ENCODE assay signal across 22 cellular contexts in the genomic region with DNA sequence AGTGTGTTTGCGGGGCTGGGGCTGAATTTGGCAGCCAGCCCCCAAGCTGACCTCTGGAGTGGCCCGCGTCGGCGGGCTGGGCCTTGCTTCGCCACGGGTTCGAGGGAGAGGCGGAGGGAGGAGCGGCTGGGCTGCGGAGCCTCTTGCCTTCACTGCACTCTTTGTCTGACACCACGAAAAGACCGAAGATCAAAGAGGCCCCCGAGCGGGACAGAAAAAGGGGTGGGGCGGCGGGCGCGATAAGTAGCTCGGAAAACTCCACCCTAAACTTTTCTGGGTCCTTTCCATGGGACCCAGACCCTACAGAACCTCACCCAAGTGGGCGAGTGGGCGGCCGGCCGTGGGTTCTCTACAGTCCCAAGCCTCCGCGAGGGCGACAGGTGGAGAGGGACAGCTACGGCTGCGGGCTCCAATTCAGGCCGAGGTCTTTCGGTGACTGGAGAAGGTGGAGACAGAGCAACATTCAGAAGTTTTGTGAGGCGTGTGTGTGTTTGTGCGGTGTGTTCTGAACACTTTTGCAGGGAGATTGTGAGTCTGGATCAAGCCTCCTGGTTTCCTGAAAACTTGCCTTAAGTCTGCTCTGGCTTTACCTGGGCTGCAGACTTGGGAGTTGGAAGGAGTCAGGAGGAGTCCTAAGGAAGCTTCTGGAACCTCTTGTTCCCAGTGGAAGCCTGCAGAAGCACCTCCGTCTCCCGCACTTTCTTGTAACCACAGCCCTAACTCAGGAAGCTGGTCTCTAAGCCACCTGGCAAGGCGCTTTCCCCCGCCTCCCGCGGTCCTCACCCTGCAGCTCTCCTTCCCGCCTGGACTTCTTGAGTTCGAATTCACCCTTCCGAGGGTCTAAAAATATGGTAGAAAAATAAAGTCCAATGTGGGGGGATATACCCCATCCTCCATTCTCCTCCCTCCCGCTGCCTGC. TPM values are rescaled to one million over a fixed set of nuclear protein-coding genes. Genes with fewer than 3 reads are reported as not detected.
DNase-seq lines count a peak whose midpoint lies in the region; TF ChIP-seq lines count a peak whose summit lies in the region.
"Had no signal": no experiment of that assay in that cellular context is flagged by ENCODE, and none has a peak within 500 bp of the region (broad histone marks: within the 10 kb centered on the region; RNA-seq: fewer than 3 reads in every experiment).

No MANE protein-coding gene starts in this region.

- no peak overlapping the region for H3K4me3 ChIP-seq in osteoblast (ENCODE audit: insufficient read depth, low read length)
- H3K4me3 ChIP-seq in BE2C (ENCODE audit: low read depth, low read length): no peak overlapping the region
- H3K4me3 ChIP-seq: HAP-1 had no signal

- intact Hi-C loops in CD14-positive monocyte (cut with micrococcal nuclease): no loop called here

- H3K4me1 Mint-ChIP-seq in CD14-positive monocyte: no peaks in the 10 kb centered on the region
- H3K4me1 Mint-ChIP-seq: immature natural killer cell had no signal

- H3K36me3 Mint-ChIP-seq in CD14-positive monocyte: peaks cover 0 to 2% of the 10 kb centered on the region in 2 donors
- H3K36me3 Mint-ChIP-seq: immature natural killer cell had no signal

- TF ChIP-seq CTCF in GM20000 (IDR thresholded peaks at IDR 0.05; ENCODE audit: extremely low read depth, missing control alignments) (no peak), osteoblast (IDR thresholded peaks at IDR 0.05; ENCODE audit: extremely low read depth, low read depth, low read length) (no peak), BE2C (IDR thresholded peaks at IDR 0.05; ENCODE audit: low read depth, low read length) (no peak), CD14-positive monocyte (IDR thresholded peaks at IDR 0.05) (no peak)

- no peaks in the 10 kb centered on the region for H3K79me2 ChIP-seq in osteoblast (ENCODE audit: insufficient read depth, low read length)

- H3K9me3 ChIP-seq in osteoblast (ENCODE audit: low read depth, low read length): no peaks in the 10 kb centered on the region
- no peaks in the 10 kb centered on the region for H3K9me3 ChIP-seq in BE2C
- H3K9me3 ChIP-seq: HAP-1, neutrophil, upper lobe of left lung had no signal

- H3K27me3 ChIP-seq in osteoblast (ENCODE audit: insufficient read depth, low read length) (peaks cover 82% of the 10 kb centered on the region), BE2C (peaks cover 57% of the 10 kb centered on the region)

- DNase-seq in activated CD4-positive, alpha-beta T cell treated with anti-CD3 and anti-CD28 coated beads, Interleukin-2, amount 50 U/mL, for 1 hour: peak; percentile 19
- DNase-seq in activated CD4-positive, alpha-beta T cell treated with anti-CD3 and anti-CD28 coated beads, Interleukin-2, amount 50 U/mL, for 48 hours: no peak
- DNase-seq in GM20000 (ENCODE audit: low spot score) (peak; percentile 35), ecto neural progenitor cell (ENCODE audit: low spot score) (peak; percentile 79), osteoblast (ENCODE audit: insufficient read length, low spot score, missing footprints) (peak; percentile 92), BE2C (no peak), CD14-positive monocyte (ENCODE audit: low spot score) (no peak)
- no peak for DNase-seq in activated CD8-positive, alpha-beta memory T cell treated with anti-CD3 and anti-CD28 coated beads, Interleukin-2, amount 50 U/mL, for 48 hours
- DNase-seq: COR-L47; GDM1; immature natural killer cell; MV-4-11; NCI-H2081 treated with DMSO at 0.1 percent for 48 hours; NCI-H774; stimulated activated CD4-positive, alpha-beta T cell treated with anti-CD3 and anti-CD28 coated beads, Interleukin-4, amount 100 ng/mL, for 4 hours had no signal

- no peaks in the 10 kb centered on the region for H3K4me1 ChIP-seq in osteoblast (ENCODE audit: insufficient read depth, low read length)
- H3K4me1 ChIP-seq in BE2C: no peaks in the 10 kb centered on the region
- H3K4me1 ChIP-seq: HAP-1 had no signal

- no peak overlapping the region for H3K27ac ChIP-seq in osteoblast (ENCODE audit: low read depth, low read length)
- H3K27ac ChIP-seq: neutrophil, upper lobe of left lung had no signal

- H4K20me1 ChIP-seq in osteoblast (ENCODE audit: insufficient read depth, low read length): no peaks in the 10 kb centered on the region

- peak overlapping the region in 1 of 2 donors; percentile 81 for H3K4me3 Mint-ChIP-seq in CD14-positive monocyte

- no peak overlapping the region for H3K27ac Mint-ChIP-seq in CD14-positive monocyte
- H3K27ac Mint-ChIP-seq: immature natural killer cell had no signal

- peaks cover 0 to 29% (median 5%) of the 10 kb centered on the region in 7 donors for H3K9me3 Mint-ChIP-seq in CD14-positive monocyte
- H3K9me3 Mint-ChIP-seq: immature natural killer cell had no signal

- peaks cover 92 to 98% (median 95%) of the 10 kb centered on the region in 3 donors for H3K27me3 Mint-ChIP-seq in CD14-positive monocyte (ENCODE audit: low read depth in 3 of 3)

- H3K4me2 ChIP-seq in osteoblast (ENCODE audit: insufficient read depth, low read length): no peak overlapping the region

- H3K36me3 ChIP-seq in osteoblast (ENCODE audit: insufficient read depth, low read length) (no peaks in the 10 kb centered on the region), BE2C (no peaks in the 10 kb centered on the region)
- H3K36me3 ChIP-seq: HAP-1, neutrophil, upper lobe of left lung had no signal

- no peak overlapping the region for H2AFZ ChIP-seq in osteoblast (ENCODE audit: low read length)

RNA-seq across cellular contexts. Expression of gene PAX7, which starts 14.8 kb away (rescaled TPM):
- not detected in 2 replicates for total RNA-seq in osteoblast
- not detected for polyA plus RNA-seq in BE2C (2012; ENCODE audit: insufficient read depth, insufficient read length, low read depth)
- not detected for polyA plus RNA-seq in CD14-positive monocyte
- total RNA-seq: endothelial cell of umbilical vein; lung microvascular endothelial cell; RPMI7951; T-helper 1 cell treated with Interleukin-12 subunit alpha and Interleukin-12 subunit beta and Interleukin-4 antibody, amounts not matched to agents 30 ng/mL and 1 ng/mL, for 36 hours; upper lobe of left lung had no signal
- polyA plus RNA-seq: endothelial cell of umbilical vein, immature natural killer cell had no signal

Comparison
In these comparisons a context has a peak if more than half of its experiments do, and no peak if none do; other contexts are left out.
1. DNase-seq: peak in activated CD4-positive, alpha-beta T cell treated with anti-CD3 and anti-CD28 coated beads, Interleukin-2, amount 50 U/mL, for 1 hour (single experiment), GM20000 (single experiment), ecto neural progenitor cell (single experiment) and osteoblast (single experiment); none in activated CD4-positive, alpha-beta T cell treated with anti-CD3 and anti-CD28 coated beads, Interleukin-2, amount 50 U/mL, for 48 hours (0 of 2), BE2C (single experiment), activated CD8-positive, alpha-beta memory T cell treated with anti-CD3 and anti-CD28 coated beads, Interleukin-2, amount 50 U/mL, for 48 hours (single experiment) and CD14-positive monocyte (single experiment).